In genomic region chr1:161531986-161532875, GRCh38 we compare ENCODE assay signal across 9 cellular contexts. TPM values are rescaled to one million over a fixed set of nuclear protein-coding genes. Genes with fewer than 3 reads are reported as not detected.
DNase-seq lines count a peak whose midpoint lies in the region; ATAC-seq and TF ChIP-seq lines count a peak whose summit lies in the region.
"Had no signal": no experiment of that assay in that cellular context is flagged by ENCODE, and none has a peak within 500 bp of the region (broad histone marks: within the 10 kb centered on the region; RNA-seq: fewer than 3 reads in every experiment).

No MANE protein-coding gene starts in this region.

- DNase-seq in G401 (ENCODE audit: low spot score), result peak; percentile 40
- peak; percentile 61 for DNase-seq in SK-MEL-5 (ENCODE audit: low read depth, low spot score)
- no peak for DNase-seq in fibroblast of pulmonary artery (ENCODE audit: low read depth)
- DNase-seq in progenitor cell of endocrine pancreas (ENCODE audit: low spot score, unreplicated experiment), result no peak
- DNase-seq in NOMO-1 treated with dmso at 0.1 percent for 144 hours (lab: John Stamatoyannopoulos, UW; ENCODE audit: unreplicated experiment), result no peak
- no peak for DNase-seq in effector CD4-positive, alpha-beta T cell
- DNase-seq in NCI-H1092 (lab: John Stamatoyannopoulos, UW), result no peak

- H3K4me1 Mint-ChIP-seq in progenitor cell of endocrine pancreas (ENCODE audit: low read depth), result peaks cover 12% of the 10 kb centered on the region

- ATAC-seq in GM21529 (IDR thresholded peaks at IDR 0.05; ENCODE audit: unreplicated experiment), result no peak

- H3K27me3 Mint-ChIP-seq in progenitor cell of endocrine pancreas, result peaks cover 48% of the 10 kb centered on the region

- in situ Hi-C loops in G401 (cut with HindIII; ENCODE audit: low sequenced_read_pairs) (no loop called here), SK-MEL-5 (cut with HindIII; ENCODE audit: low pct_unique_long_range_greater_than_20kb, low sequenced_read_pairs) (no loop called here)

- no peak for TF ChIP-seq CTCF in fibroblast of pulmonary artery (IDR thresholded peaks at IDR 0.05; ENCODE audit: low read length, missing control alignments)
- no peak for TF ChIP-seq CTCF in progenitor cell of endocrine pancreas (IDR thresholded peaks at IDR 0.05; ENCODE audit: unreplicated experiment)

- H3K36me3 Mint-ChIP-seq in progenitor cell of endocrine pancreas (ENCODE audit: insufficient read depth), result no peaks in the 10 kb centered on the region

- peak overlapping the region; percentile 72 for H3K27ac Mint-ChIP-seq in progenitor cell of endocrine pancreas

- peaks cover 5% of the 10 kb centered on the region for H3K9me3 Mint-ChIP-seq in progenitor cell of endocrine pancreas (ENCODE audit: low read depth)

- H3K4me3 ChIP-seq in fibroblast of pulmonary artery (replicated peaks; ENCODE audit: low read depth, low read length), result peak overlapping the region; percentile 67

- H3K4me3 Mint-ChIP-seq in progenitor cell of endocrine pancreas (ENCODE audit: low read depth), result peak overlapping the region; percentile 19

RNA-seq across cellular contexts. Expression of gene HSPA6, which starts 7.9 kb away (rescaled TPM):
- total RNA-seq in G401 (2014; rRNA removed; shearing (Covaris generic)), result 0.06 and 1.1 TPM in 2 replicates
- 4.2 and 4.8 TPM in 2 replicates for total RNA-seq in SK-MEL-5 (2014; rRNA removed; shearing (Covaris generic))
- 3.1 and 7.7 TPM in 2 replicates for polyA plus RNA-seq in SK-MEL-5 (2015; cell fraction: cytosol; rRNA removed)
- polyA plus RNA-seq in SK-MEL-5 (2015; cell fraction: nucleus; rRNA removed), result 15.8 and 16.7 TPM in 2 replicates
- 0.16 TPM in 1 of 2 replicates, not detected in the other for total RNA-seq in progenitor cell of endocrine pancreas

RNA-seq across cellular contexts. Expression of gene FCGR3A, which starts 17.4 kb away (rescaled TPM):
- not detected in 2 replicates for total RNA-seq in G401 (2014; rRNA removed; shearing (Covaris generic))
- not detected in 2 replicates for total RNA-seq in SK-MEL-5 (2014; rRNA removed; shearing (Covaris generic))
- polyA plus RNA-seq in SK-MEL-5 (2015; cell fraction: cytosol; rRNA removed), result not detected in 2 replicates
- not detected in 2 replicates for polyA plus RNA-seq in SK-MEL-5 (2015; cell fraction: nucleus; rRNA removed)
- total RNA-seq in progenitor cell of endocrine pancreas, result not detected in 2 replicates
- total RNA-seq: M059J had no signal

RNA-seq across cellular contexts. Expression of gene FCGR2A, which starts 27.0 kb away (rescaled TPM):
- 0.07 TPM in 1 of 2 replicates, not detected in the other for total RNA-seq in G401 (2014; rRNA removed; shearing (Covaris generic))
- 57.4 and 59.7 TPM in 2 replicates for total RNA-seq in SK-MEL-5 (2014; rRNA removed; shearing (Covaris generic))
- polyA plus RNA-seq in SK-MEL-5 (2015; cell fraction: cytosol; rRNA removed), result 56.0 and 64.8 TPM in 2 replicates
- 66.3 and 70.6 TPM in 2 replicates for polyA plus RNA-seq in SK-MEL-5 (2015; cell fraction: nucleus; rRNA removed)
- total RNA-seq in progenitor cell of endocrine pancreas, result 0.40 TPM in 1 of 2 replicates, not detected in the other

Comparison
In these comparisons a context has a peak if more than half of its experiments do, and no peak if none do; other contexts are left out.
1. DNase-seq: peak in G401 (single experiment) and SK-MEL-5 (single experiment); none in fibroblast of pulmonary artery (single experiment), progenitor cell of endocrine pancreas (single experiment), NOMO-1 treated with dmso at 0.1 percent for 144 hours (single experiment), effector CD4-positive, alpha-beta T cell (single experiment) and NCI-H1092 (single experiment).
2. RNA of gene FCGR2A, which starts 27.0 kb away (total RNA-seq): 57.4 to 59.7 TPM in SK-MEL-5; 0.40 TPM in progenitor cell of endocrine pancreas and 0.07 TPM in G401; every median in the first group is over 10 times any median in the second.